In genomic region chr1:23593042-23593521, GRCh38 we compare ENCODE assay signal across 11 cellular contexts. TPM values are rescaled to one million over a fixed set of nuclear protein-coding genes. Genes with fewer than 3 reads are reported as not detected.
DNase-seq lines count a peak whose midpoint lies in the region; FAIRE-seq and TF ChIP-seq lines count a peak whose summit lies in the region.
"Had no signal": no experiment of that assay in that cellular context is flagged by ENCODE, and none has a peak within 500 bp of the region (broad histone marks: within the 10 kb centered on the region; RNA-seq: fewer than 3 reads in every experiment).

No MANE protein-coding gene starts in this region.

- H3K4me3 ChIP-seq in brain microvascular endothelial cell (ENCODE audit: low read depth, low read length) = no peak overlapping the region
- no peak overlapping the region for H3K4me3 ChIP-seq in ascending aorta
- H3K4me3 ChIP-seq: lung had no signal

- peak overlapping the region; percentile 65 for H3K27ac Mint-ChIP-seq in glutamatergic neuron (ENCODE audit: unreplicated experiment)
- H3K27ac Mint-ChIP-seq in immature natural killer cell = peak overlapping the region in 2 of 6 donors; percentile 19 to 28

- no peaks in the 10 kb centered on the region for H3K27me3 ChIP-seq in brain microvascular endothelial cell (replicated peaks)
- no peaks in the 10 kb centered on the region for H3K27me3 ChIP-seq in ascending aorta

- in situ Hi-C loops in brain microvascular endothelial cell (cut with HindIII; ENCODE audit: low pct_ligation_motif_present, low sequenced_read_pairs) = no loop called here

- CTCF ChIA-PET in RWPE1 (lab: Yijun Ruan, JAX) = interaction anchor here (0.6 to 3.2 kb wide), 6 partner anchors 11 to 44 kb away, joined by 3 to 13 read pairs (median 4); no protein-coding TSS in a partner anchor

- H3K36me3 ChIP-seq in brain microvascular endothelial cell (replicated peaks) (no peaks in the 10 kb centered on the region), ascending aorta (no peaks in the 10 kb centered on the region)

- peak overlapping the region; percentile 61 for H3K27ac ChIP-seq in 22Rv1
- H3K27ac ChIP-seq in RWPE1 = peak overlapping the region; percentile 95
- H3K27ac ChIP-seq in brain microvascular endothelial cell = no peak overlapping the region
- peak overlapping the region in 1 of 2 donors; percentile 5 for H3K27ac ChIP-seq in ascending aorta
- H3K27ac ChIP-seq: HL-60 had no signal

- POLR2A ChIA-PET in RWPE1 (lab: Yijun Ruan, JAX; ENCODE audit: low non-redundant PET) = interaction anchor here (1.5 to 2.0 kb wide), 2 partner anchors 34 to 38 kb away, joined by 4 to 6 read pairs; partner anchors contain the start of gene ID3

- TF ChIP-seq CTCF in 22Rv1 (IDR thresholded peaks at IDR 0.05) = no peak
- no peak for TF ChIP-seq CTCF in RWPE1 (conservative IDR thresholded peaks at IDR 0.05; ENCODE audit: low read depth)
- TF ChIP-seq CTCF in glutamatergic neuron (IDR thresholded peaks at IDR 0.05; ENCODE audit: partially characterized antibody, unreplicated experiment) = no peak
- TF ChIP-seq CTCF in brain microvascular endothelial cell (IDR thresholded peaks at IDR 0.05; ENCODE audit: low read depth, low read length, missing control alignments) = no peak
- no peak for TF ChIP-seq CTCF in ascending aorta (IDR thresholded peaks at IDR 0.05)

- DNase-seq in GM12891 (ENCODE audit: insufficient read length, low spot score) (no peak), RWPE1 (ENCODE audit: low spot score) (peak; percentile 77), glutamatergic neuron (no peak), brain microvascular endothelial cell (no peak), immature natural killer cell (no peak), ascending aorta (ENCODE audit: low spot score in 2 of 2) (no peak), GF-D8 (lab: John Stamatoyannopoulos, UW) (no peak)
- DNase-seq: NCI-H526 treated with DMSO at 0.1 percent for 48 hours had no signal

- no peaks in the 10 kb centered on the region for H3K9me3 ChIP-seq in ascending aorta

- no peaks in the 10 kb centered on the region for H3K36me3 Mint-ChIP-seq in glutamatergic neuron (ENCODE audit: unreplicated experiment)
- H3K36me3 Mint-ChIP-seq in immature natural killer cell = no peaks in the 10 kb centered on the region

- H3K9me3 Mint-ChIP-seq in glutamatergic neuron (ENCODE audit: unreplicated experiment) (peaks cover 13% of the 10 kb centered on the region), immature natural killer cell (no peaks in the 10 kb centered on the region)

- intact Hi-C loops in ascending aorta (cut with DNase I) = loop anchor here (5.0 kb wide), 1 partner anchor 41 kb away; no protein-coding TSS in a partner anchor

- peaks cover 3% of the 10 kb centered on the region for H3K27me3 Mint-ChIP-seq in glutamatergic neuron (ENCODE audit: unreplicated experiment)
- H3K27me3 Mint-ChIP-seq in immature natural killer cell (ENCODE audit: low read depth in 3 of 3) = peaks cover 0 to 6% (median 2%) of the 10 kb centered on the region in 3 donors

- no peaks in the 10 kb centered on the region for H3K4me1 ChIP-seq in ascending aorta

- TF ChIP-seq POLR2A in GM12891 (IDR thresholded peaks at IDR 0.05; ENCODE audit: low read depth, low read length) = no peak

- FAIRE-seq in GM12891 (lab: Jason Lieb, UNC) = peak; percentile 48

- peaks cover 31% of the 10 kb centered on the region for H3K4me1 Mint-ChIP-seq in glutamatergic neuron (ENCODE audit: low read depth, unreplicated experiment)
- peaks cover 31 to 34% of the 10 kb centered on the region in 2 donors for H3K4me1 Mint-ChIP-seq in immature natural killer cell

- H3K4me3 Mint-ChIP-seq in glutamatergic neuron (ENCODE audit: unreplicated experiment) = no peak overlapping the region
- H3K4me3 Mint-ChIP-seq in immature natural killer cell = no peak overlapping the region

TF ChIP-seq in GM12891, 5 proteins besides CTCF, POLR2A, EP300 and RAD21:
- no peak for TF ChIP-seq SPI1 (IDR thresholded peaks at IDR 0.05; ENCODE audit: low read depth, low read length)
- TF ChIP-seq POU2F2 (IDR thresholded peaks at IDR 0.05; ENCODE audit: low read depth, low read length) = no peak
- no peak for TF ChIP-seq PAX5 (IDR thresholded peaks at IDR 0.05; ENCODE audit: insufficient read depth, low read length, severe bottlenecking)
- TF ChIP-seq POLR2AphosphoS5 (IDR thresholded peaks at IDR 0.05; ENCODE audit: low read depth, low read length) = no peak
- no peak for TF ChIP-seq TAF1 (IDR thresholded peaks at IDR 0.05; ENCODE audit: low read depth, low read length)

RNA-seq across cellular contexts. Expression of gene ID3, which starts 33.8 kb away (rescaled TPM):
- 67.3 TPM for polyA plus RNA-seq in GM12891 (2012; ENCODE audit: low read depth, missing spikeins)
- total RNA-seq in glutamatergic neuron (ENCODE audit: unreplicated experiment) (10.9 TPM), ascending aorta (1,094 TPM)
- 1 to 10 TPM in 1 of 3 donors, under 1 TPM in 1, not detected in 1; 0.28 to 2.5 TPM for polyA plus RNA-seq in immature natural killer cell

Comparison
In these comparisons a context has a peak if more than half of its experiments do, and no peak if none do; other contexts are left out.
1. RNA of gene ID3, which starts 33.8 kb away (total RNA-seq): 1,094 TPM in ascending aorta (single experiment); 10.9 TPM in glutamatergic neuron (single experiment); every median in the first group is over 10 times any median in the second.